In the genomic region with DNA sequence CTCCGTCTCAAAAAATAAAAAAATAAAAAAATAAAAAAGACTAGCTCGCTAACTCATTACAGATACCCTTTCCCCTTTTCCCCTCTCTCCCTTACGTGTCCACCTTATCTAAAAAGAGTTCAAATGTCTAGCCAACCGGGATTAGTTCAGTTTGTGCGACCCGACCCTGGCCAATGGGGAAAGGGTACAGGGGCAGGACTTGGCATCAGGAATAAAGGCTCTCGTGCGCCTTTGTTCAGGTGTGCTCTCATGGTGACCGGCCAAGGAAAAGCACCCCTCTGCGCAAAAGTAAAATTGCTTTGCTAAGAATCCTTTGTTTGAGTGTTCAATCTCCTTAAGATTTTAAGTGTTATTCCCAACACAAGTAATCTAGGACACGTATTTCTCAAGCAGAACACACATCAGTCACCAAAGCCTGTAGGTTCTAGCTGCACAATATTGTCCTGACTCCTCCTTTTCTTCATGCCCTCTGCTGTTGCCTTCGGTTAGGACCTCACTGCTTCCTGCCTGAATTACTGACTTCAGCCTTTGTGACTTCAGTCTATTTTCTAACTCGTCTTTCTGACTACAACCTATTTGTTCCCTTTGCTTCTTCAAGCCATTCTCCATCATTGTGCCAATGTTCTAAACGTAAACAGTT, we compare ENCODE assay signal across 14 cellular contexts. TPM values are rescaled to one million over a fixed set of nuclear protein-coding genes. Genes with fewer than 3 reads are reported as not detected.
A peak's percentile ranks its signal among the peaks of the same experiment; 100 is the strongest.
DNase-seq lines count a peak whose midpoint lies in the region; FAIRE-seq and TF ChIP-seq lines count a peak whose summit lies in the region.
"Had no signal": no experiment of that assay in that cellular context is flagged by ENCODE, and none has a peak within 500 bp of the region (broad histone marks: within the 10 kb centered on the region; RNA-seq: fewer than 3 reads in every experiment).

No MANE protein-coding gene starts in this region.

- TF ChIP-seq POLR2A in H54 (IDR thresholded peaks at IDR 0.05; ENCODE audit: low read depth, low read length) = no peak

- no peaks in the 10 kb centered on the region for H4K20me1 ChIP-seq in Karpas-422 (ENCODE audit: insufficient read depth, low read depth, low read length)

- no peak overlapping the region for H3K27ac Mint-ChIP-seq in activated naive CD4-positive, alpha-beta T cell treated with anti-CD3 and anti-CD28 coated beads for 36 hours
- H3K27ac Mint-ChIP-seq: CD4-positive, alpha-beta T cell had no signal

- H4K91ac ChIP-seq in neuronal stem cell (ENCODE audit: low read depth, low read length, poor library complexity) = no peak overlapping the region

- H2BK12ac ChIP-seq in neuronal stem cell (ENCODE audit: low read length) = no peak overlapping the region

- no peaks in the 10 kb centered on the region for H3K9me3 Mint-ChIP-seq in activated naive CD4-positive, alpha-beta T cell treated with anti-CD3 and anti-CD28 coated beads for 36 hours
- H3K9me3 Mint-ChIP-seq: CD4-positive, alpha-beta T cell had no signal

- CTCF ChIA-PET in activated naive CD4-positive, alpha-beta T cell treated with anti-CD3 and anti-CD28 coated beads for 36 hours (lab: Charles Lee) = interaction anchor here (0.6 kb wide), 1 partner anchor 155 kb away, joined by 4 read pairs; no protein-coding TSS in a partner anchor

- H2BK120ac ChIP-seq in neuronal stem cell (ENCODE audit: low read depth, low read length) = no peak overlapping the region

- no peak overlapping the region for H3K23ac ChIP-seq in neuronal stem cell (ENCODE audit: low read depth, low read length, poor library complexity)

- no CpG with 5 or more reads among the region's 14 CpGs for WGBS in neuronal stem cell (ENCODE audit: extremely low coverage in 2 of 2, insufficient read length in 2 of 2, insufficient replicate concordance in 1 of 2), 2 donors

- no peak overlapping the region for H3K4me3 Mint-ChIP-seq in activated naive CD4-positive, alpha-beta T cell treated with anti-CD3 and anti-CD28 coated beads for 36 hours
- H3K4me3 Mint-ChIP-seq: CD4-positive, alpha-beta T cell had no signal

- no peaks in the 10 kb centered on the region for H3K9me2 ChIP-seq in Karpas-422 (replicated peaks; ENCODE audit: insufficient read depth, low read length)

- H3K27ac ChIP-seq in Karpas-422 (ENCODE audit: low read length) (no peak overlapping the region), VCaP (peak overlapping the region; percentile 38), neuronal stem cell (replicated peaks; ENCODE audit: low read length) (no peak overlapping the region)
- H3K27ac ChIP-seq: HL-60 had no signal

- H4K8ac ChIP-seq in neuronal stem cell (ENCODE audit: low read depth, low read length) = no peak overlapping the region

- no peak overlapping the region for H2BK15ac ChIP-seq in neuronal stem cell (ENCODE audit: low read length)

- H3K4me1 ChIP-seq in Karpas-422 (ENCODE audit: low read length) (peaks cover 33% of the 10 kb centered on the region), neuronal stem cell (ENCODE audit: control insufficient read depth in 2 of 2, insufficient read depth in 1 of 2, low read depth in 1 of 2, low read length in 2 of 2) (peaks cover 2 to 7% of the 10 kb centered on the region in 2 donors)
- H3K4me1 ChIP-seq: BE2C had no signal

- DNase-seq in DMS53 (lab: John Stamatoyannopoulos, UW) (peak; percentile 63), Karpas-422 (peak; percentile 43), neuronal stem cell (ENCODE audit: low spot score) (no peak), H54 (ENCODE audit: insufficient read length, low spot score) (no peak), NCI-H748 (lab: John Stamatoyannopoulos, UW; ENCODE audit: unreplicated experiment) (no peak)
- no peak for DNase-seq in activated naive CD4-positive, alpha-beta T cell treated with anti-CD3 and anti-CD28 coated beads for 36 hours
- DNase-seq: BE2C; CD4-positive, alpha-beta T cell; NCI-H1417 treated with DMSO at 0.1 percent for 48 hours; NCI-H2081; NCI-H510A had no signal

- H3K9me3 ChIP-seq in Karpas-422 (ENCODE audit: low read length) (no peaks in the 10 kb centered on the region), neuronal stem cell (replicated peaks in 1 of 2; ENCODE audit: control insufficient read depth in 2 of 2, insufficient read depth in 1 of 2, low read depth in 1 of 2, low read length in 2 of 2) (peaks cover 0 to 2% of the 10 kb centered on the region in 2 donors)
- H3K9me3 ChIP-seq: BE2C had no signal

- H3K9ac ChIP-seq in Karpas-422 (ENCODE audit: low read length) (no peak overlapping the region), neuronal stem cell (ENCODE audit: low read depth, low read length, poor library complexity) (no peak overlapping the region)

- intact Hi-C loops in activated naive CD4-positive, alpha-beta T cell treated with anti-CD3 and anti-CD28 coated beads for 36 hours (cut with micrococcal nuclease) = loop anchor here (2.0 kb wide), 1 partner anchor 20 kb away; a partner anchor contains a TSS

- TF ChIP-seq CTCF in VCaP (conservative IDR thresholded peaks at IDR 0.05) = no peak

- H3K4ac ChIP-seq in neuronal stem cell (ENCODE audit: low read length) = no peak overlapping the region

- H3K14ac ChIP-seq in neuronal stem cell (ENCODE audit: low read length) = no peak overlapping the region

- H3K27me3 ChIP-seq in Karpas-422 (ENCODE audit: low read length) = no peaks in the 10 kb centered on the region
- H3K27me3 ChIP-seq in neuronal stem cell (ENCODE audit: control insufficient read depth in 3 of 3, insufficient read depth in 3 of 3, low read depth in 1 of 3, low read length in 3 of 3) = no peaks in the 10 kb centered on the region
- H3K27me3 ChIP-seq: BE2C had no signal

- H3K4me2 ChIP-seq in Karpas-422 (ENCODE audit: low read depth, low read length, poor library complexity, severe bottlenecking) (peak overlapping the region; percentile 55), neuronal stem cell (ENCODE audit: insufficient read depth, low read length, poor library complexity, severe bottlenecking) (no peak overlapping the region)

- H3K27me3 Mint-ChIP-seq in activated naive CD4-positive, alpha-beta T cell treated with anti-CD3 and anti-CD28 coated beads for 36 hours (ENCODE audit: low read depth) = peaks cover 3% of the 10 kb centered on the region

- H3K4me1 Mint-ChIP-seq in activated naive CD4-positive, alpha-beta T cell treated with anti-CD3 and anti-CD28 coated beads for 36 hours (ENCODE audit: low read depth) = no peaks in the 10 kb centered on the region

- no peaks in the 10 kb centered on the region for H3K79me1 ChIP-seq in neuronal stem cell (ENCODE audit: low read depth, low read length)

- no peaks in the 10 kb centered on the region for H3K36me3 Mint-ChIP-seq in activated naive CD4-positive, alpha-beta T cell treated with anti-CD3 and anti-CD28 coated beads for 36 hours (ENCODE audit: low read depth)

- H3K79me2 ChIP-seq in Karpas-422 (ENCODE audit: low read length) = no peaks in the 10 kb centered on the region

- H3K4me3 ChIP-seq in Karpas-422 (ENCODE audit: low read length) = no peak overlapping the region
- H3K4me3 ChIP-seq in neuronal stem cell (ENCODE audit: low read length in 2 of 2) = no peak overlapping the region

- H2BK5ac ChIP-seq in neuronal stem cell (ENCODE audit: low read length) = no peak overlapping the region

- FAIRE-seq in H54 (lab: Jason Lieb, UNC) = no peak

- no peak overlapping the region for H3K18ac ChIP-seq in neuronal stem cell (ENCODE audit: low read length)

- no peak overlapping the region for H2AK5ac ChIP-seq in neuronal stem cell (ENCODE audit: low read depth, low read length)

- H2AFZ ChIP-seq in Karpas-422 (ENCODE audit: low read length) = peak overlapping the region; percentile 68; the same call in 1 of the 2 replicates
- H2AFZ ChIP-seq in neuronal stem cell (ENCODE audit: low read length) = peak overlapping the region; percentile 7

- H3K36me3 ChIP-seq in Karpas-422 (ENCODE audit: insufficient read depth, low read length) (no peaks in the 10 kb centered on the region), neuronal stem cell (replicated peaks in 1 of 2; ENCODE audit: control insufficient read depth in 2 of 2, insufficient read depth in 2 of 2, low read length in 2 of 2) (no peaks in the 10 kb centered on the region)
- H3K36me3 ChIP-seq: BE2C had no signal

RNA-seq across cellular contexts. Expression of a gene that starts 20.7 kb away (rescaled TPM):
- total RNA-seq in Karpas-422 (2014; rRNA removed; shearing (Covaris generic); ENCODE audit: low replicate concordance) = 1.6 TPM in 2 replicates
- 33.0 TPM for polyA plus RNA-seq in neuronal stem cell (2013, experiment 1 of 2)
- polyA plus RNA-seq in neuronal stem cell (2013, experiment 2 of 2) = 34.5 TPM
- under 1 TPM in 1 of 2 experiments, not detected in 1; 0.17 TPM for total RNA-seq in activated naive CD4-positive, alpha-beta T cell treated with anti-CD3 and anti-CD28 coated beads for 36 hours
- total RNA-seq: CD4-positive, alpha-beta T cell had no signal
- polyA plus RNA-seq: AG04450 had no signal

Comparison
In these comparisons a context has a peak if more than half of its experiments do, and no peak if none do; other contexts are left out.
1. DNase-seq: peak in DMS53 (single experiment) and Karpas-422 (single experiment); none in neuronal stem cell (single experiment), activated naive CD4-positive, alpha-beta T cell treated with anti-CD3 and anti-CD28 coated beads for 36 hours (single experiment), H54 (single experiment) and NCI-H748 (single experiment).